10 cellular contexts compared by ENCODE assay signal in the genomic region with DNA sequence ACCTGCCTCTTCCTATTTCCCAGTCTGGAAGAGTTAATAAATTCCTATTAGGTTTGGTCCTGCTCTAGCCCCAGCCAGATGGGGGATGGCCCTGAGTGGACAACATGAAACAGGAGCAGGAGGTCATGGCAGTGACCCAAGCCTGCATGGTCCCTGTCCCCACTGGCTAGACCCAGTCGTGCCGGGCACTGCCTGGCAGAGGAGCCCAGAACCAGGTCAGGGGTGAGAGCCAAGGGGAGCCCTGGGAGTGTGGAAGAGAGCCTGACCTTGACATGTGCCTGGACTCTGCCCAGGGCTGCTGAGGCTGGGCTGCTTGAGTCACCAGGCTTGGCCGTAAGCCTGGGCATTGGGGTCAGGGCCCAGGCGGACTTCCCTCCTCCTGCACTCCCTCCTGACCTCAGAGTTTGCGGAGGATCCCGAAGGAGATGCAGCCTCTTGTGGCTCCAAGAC. TPM values are rescaled to one million over a fixed set of nuclear protein-coding genes. Genes with fewer than 3 reads are reported as not detected.
DNase-seq lines count a peak whose midpoint lies in the region; ATAC-seq and TF ChIP-seq lines count a peak whose summit lies in the region.
"Had no signal": no experiment of that assay in that cellular context is flagged by ENCODE, and none has a peak within 500 bp of the region (broad histone marks: within the 10 kb centered on the region; RNA-seq: fewer than 3 reads in every experiment).

No MANE protein-coding gene starts in this region.

- no peak for TF ChIP-seq CTCF in left lung (IDR thresholded peaks at IDR 0.05)
- no peak for TF ChIP-seq CTCF in tibial nerve (IDR thresholded peaks at IDR 0.05)

- no peak for TF ChIP-seq EP300 in tibial nerve (IDR thresholded peaks at IDR 0.05)

- H3K4me3 ChIP-seq in left lung (no peak overlapping the region), tibial nerve (no peak overlapping the region), HAP-1 (no peak overlapping the region)
- H3K4me3 ChIP-seq: smooth muscle cell had no signal

- H3K27ac ChIP-seq in left lung (no peak overlapping the region), tibial nerve (no peak overlapping the region)

- H3K9me3 ChIP-seq in left lung, result no peaks in the 10 kb centered on the region
- peaks cover 0 to 7% (median 0%) of the 10 kb centered on the region in 4 donors for H3K9me3 ChIP-seq in tibial nerve
- H3K9me3 ChIP-seq in HAP-1, result no peaks in the 10 kb centered on the region

- WGBS in tibial nerve, 2 donors, result 37 to 40% methylated on average over 6 of the region's 6 CpGs

- peak; percentile 34 for ATAC-seq in left lung
- ATAC-seq in GM21529 (IDR thresholded peaks at IDR 0.05; ENCODE audit: unreplicated experiment), result no peak
- no peak for ATAC-seq in HG02938 (IDR thresholded peaks at IDR 0.05; ENCODE audit: unreplicated experiment)

- in situ Hi-C loops in HAP-1 (cut with MboI; ENCODE audit: low sequenced_read_pairs), result no loop called here

- peaks cover 5 to 17% of the 10 kb centered on the region in 2 donors for H3K4me1 ChIP-seq in left lung
- H3K4me1 ChIP-seq in tibial nerve, result peaks cover 0 to 28% (median 2%) of the 10 kb centered on the region in 4 donors
- H3K4me1 ChIP-seq in HAP-1, result no peaks in the 10 kb centered on the region

- intact Hi-C loops in left lung (cut with DNase I), result no loop called here

- TF ChIP-seq POLR2A in tibial nerve (IDR thresholded peaks at IDR 0.05), result no peak

- DNase-seq in HK-2 (ENCODE audit: unreplicated experiment) (peak; percentile 61), dermis blood vessel endothelial cell (peak; percentile 27), left lung (peak; percentile 47 to 81), tibial nerve (ENCODE audit: low spot score in 2 of 2) (peak; percentile 9 to 17), HAP-1 (ENCODE audit: low spot score in 2 of 2) (no peak)
- DNase-seq: NCI-H2029 treated with DMSO at 0.1 percent for 48 hours; stimulated activated CD8-positive, alpha-beta memory T cell treated with anti-CD3 and anti-CD28 coated beads, Interleukin-4, amount 100 ng/mL, for 48 hours had no signal

- H3K27me3 ChIP-seq in left lung, result peaks cover 29 to 96% of the 10 kb centered on the region in 2 donors
- H3K27me3 ChIP-seq in tibial nerve, result peaks cover 0 to 91% of the 10 kb centered on the region in 2 donors
- peaks cover 3% of the 10 kb centered on the region; the same call in 1 of the 2 replicates for H3K27me3 ChIP-seq in HAP-1 (ENCODE audit: low read depth)

- H3K36me3 ChIP-seq in left lung (no peaks in the 10 kb centered on the region), tibial nerve (no peaks in the 10 kb centered on the region), HAP-1 (replicated peaks) (no peaks in the 10 kb centered on the region)

RNA-seq across cellular contexts. Expression of a gene that starts 3.6 kb away (rescaled TPM):
- total RNA-seq in dermis blood vessel endothelial cell (not detected in 2 replicates), left lung (not detected), tibial nerve (not detected)
- total RNA-seq: smooth muscle cell had no signal

RNA-seq across cellular contexts. Expression of a gene that starts 9.5 kb away (rescaled TPM):
- not detected in 2 replicates for total RNA-seq in dermis blood vessel endothelial cell
- under 1 TPM in 1 of 2 donors, not detected in 1; 0.55 TPM for total RNA-seq in left lung
- 1 to 10 TPM in 1 of 4 donors, not detected in 3; 1.8 TPM for total RNA-seq in tibial nerve
- total RNA-seq: smooth muscle cell had no signal

RNA-seq across cellular contexts. Expression of a gene that starts 35.1 kb away (rescaled TPM):
- total RNA-seq in dermis blood vessel endothelial cell (34.5 and 37.6 TPM in 2 replicates), left lung (10 to 100 TPM; 37.4 to 40.4 TPM), tibial nerve (10 to 100 TPM; 43.2 to 87.9 (median 59.5) TPM)

RNA-seq across cellular contexts. Expression of a gene that starts 37.5 kb away (rescaled TPM):
- total RNA-seq in dermis blood vessel endothelial cell (not detected in 2 replicates), left lung (under 1 TPM in 1 of 2 donors, not detected in 1; 0.63 TPM), tibial nerve (1 to 10 TPM in 1 of 4 donors, not detected in 3; 4.6 TPM)
- total RNA-seq: smooth muscle cell had no signal

Comparison
In these comparisons a context has a peak if more than half of its experiments do, and no peak if none do; other contexts are left out.
1. DNase-seq: peak in HK-2 (single experiment), dermis blood vessel endothelial cell (single experiment), left lung (2 of 2) and tibial nerve (2 of 2); none in HAP-1 (0 of 2).